In genomic region chr7:51867117-51867516, GRCh38 we compare ENCODE assay signal across 21 cellular contexts.
A peak's percentile ranks its signal among the peaks of the same experiment; 100 is the strongest.
DNase-seq lines count a peak whose midpoint lies in the region; ATAC-seq and TF ChIP-seq lines count a peak whose summit lies in the region.
"Had no signal": no experiment of that assay in that cellular context is flagged by ENCODE, and none has a peak within 500 bp of the region (broad histone marks: within the 10 kb centered on the region; RNA-seq: fewer than 3 reads in every experiment).

No MANE protein-coding gene starts in this region.

- H3K4me1 Mint-ChIP-seq in H9 (peaks cover 0 to 8% of the 10 kb centered on the region in 2 experiments; a peak in 1 of 4 replicates), WTC11 (peaks cover 30% of the 10 kb centered on the region)
- H3K4me1 Mint-ChIP-seq: CD14-positive monocyte; CD8-positive, alpha-beta memory T cell had no signal

- H2AFZ ChIP-seq in H9 (ENCODE audit: low read length) = no peak overlapping the region

- H3K27ac Mint-ChIP-seq in H9 = no peak overlapping the region
- no peak overlapping the region for H3K27ac Mint-ChIP-seq in WTC11
- H3K27ac Mint-ChIP-seq: CD14-positive monocyte; CD4-positive, alpha-beta T cell; CD8-positive, alpha-beta memory T cell had no signal

- H3K4ac ChIP-seq in H9 (ENCODE audit: low read depth, low read length) (no peak overlapping the region), mesendoderm (ENCODE audit: low read depth, low read length) (no peak overlapping the region)

- H3K23ac ChIP-seq in H9 (ENCODE audit: insufficient read length, low read depth, low read length) = no peak overlapping the region
- H3K23ac ChIP-seq in mesendoderm (ENCODE audit: low read length) = no peak overlapping the region

- H2BK20ac ChIP-seq in H9 (ENCODE audit: low read depth, low read length, poor library complexity, severe bottlenecking) = no peak overlapping the region

- no peaks in the 10 kb centered on the region for H3K27me3 ChIP-seq in H9 (ENCODE audit: insufficient read depth, low read length)
- H3K27me3 ChIP-seq in mesendoderm (ENCODE audit: insufficient read depth, low read length, poor library complexity) = no peaks in the 10 kb centered on the region
- H3K27me3 ChIP-seq: BE2C; BLaER1 treated with 17β-estradiol and CSF1 and Interleukin-3, amounts not matched to agents 10 nM and 100 nM had no signal

- H2BK5ac ChIP-seq in H9 (ENCODE audit: insufficient read length, low read length) (no peak overlapping the region), mesendoderm (ENCODE audit: low read length) (no peak overlapping the region)

- no peaks in the 10 kb centered on the region; the same call in 1 of the 2 replicates for H3K4me1 ChIP-seq in H9 (ENCODE audit: insufficient read depth, low read length)
- H3K4me1 ChIP-seq in mesendoderm (ENCODE audit: control insufficient read depth, low read depth, low read length) = no peaks in the 10 kb centered on the region
- H3K4me1 ChIP-seq: A549; BE2C; BLaER1 treated with 17β-estradiol and CSF1 and Interleukin-3, amounts not matched to agents 10 nM and 100 nM had no signal

- H2AK5ac ChIP-seq in H9 (ENCODE audit: insufficient read length, low read length) (no peak overlapping the region), mesendoderm (ENCODE audit: low read length) (no peak overlapping the region)

- H3K27me3 Mint-ChIP-seq in H9 (ENCODE audit: low read depth) = no peaks in the 10 kb centered on the region
- H3K27me3 Mint-ChIP-seq in WTC11 (ENCODE audit: low read depth) = no peaks in the 10 kb centered on the region; the same call in 1 of the 2 replicates
- H3K27me3 Mint-ChIP-seq: CD4-positive, alpha-beta T cell; CD8-positive, alpha-beta memory T cell had no signal

- TF ChIP-seq CTCF in H9 (conservative IDR thresholded peaks at IDR 0.05) (peak; percentile 23; the same call in 1 of the 3 replicates), WTC11 (IDR thresholded peaks at IDR 0.05) (no peak)

- H3K4me2 ChIP-seq in H9 (ENCODE audit: insufficient read depth, insufficient read length, low read length) (no peak overlapping the region), mesendoderm (ENCODE audit: low read length) (no peak overlapping the region)
- H3K4me2 ChIP-seq: A549; BLaER1 treated with 17β-estradiol and CSF1 and Interleukin-3, amounts not matched to agents 10 nM and 100 nM had no signal

- H3K9ac ChIP-seq in H9 (ENCODE audit: extremely low read depth, insufficient read length, low read length) = no peak overlapping the region
- no peak overlapping the region for H3K9ac ChIP-seq in mesendoderm (ENCODE audit: low read length)
- H3K9ac ChIP-seq: BLaER1 treated with 17β-estradiol and CSF1 and Interleukin-3, amounts not matched to agents 10 nM and 100 nM had no signal

- POLR2A ChIA-PET in WTC11 (lab: Charles Lee) = no interaction called here

- H4K5ac ChIP-seq in H9 (ENCODE audit: insufficient read length, low read depth, low read length) = no peak overlapping the region
- no peak overlapping the region for H4K5ac ChIP-seq in mesendoderm (ENCODE audit: low read length)

- peak; percentile 69 for ATAC-seq in WTC11
- no peak for ATAC-seq in HG02763 (IDR thresholded peaks at IDR 0.05; ENCODE audit: unreplicated experiment)
- ATAC-seq in HG03095 (IDR thresholded peaks at IDR 0.05; ENCODE audit: unreplicated experiment) = no peak
- ATAC-seq: A549 had no signal

- no peak overlapping the region for H3K14ac ChIP-seq in H9 (ENCODE audit: insufficient read depth, low read length)

- no peak for DNase-seq in H9
- no peak for DNase-seq in WTC11 (ENCODE audit: low spot score)
- peak; percentile 50 for DNase-seq in mesendoderm
- no peak for DNase-seq in DMS79 treated with DMSO at 0.1 percent for 48 hours (lab: John Stamatoyannopoulos, UW)
- no peak for DNase-seq in stimulated activated CD4-positive, alpha-beta T cell treated with anti-CD3 and anti-CD28 coated beads, Interleukin-12 subunit alpha, Interleukin-12 subunit beta, amount 100 ng/mL, for 4 hours
- DNase-seq: 8988T; ACHN; AML-193; BE2C; CD4-positive, alpha-beta T cell; CD8-positive, alpha-beta memory T cell; DMS 273 treated with DMSO at 0.1 percent for 48 hours; DMS79; GF-D8; GOT3; HCEC 1CT had no signal

- H3K36me3 ChIP-seq in mesendoderm (ENCODE audit: control insufficient read depth, insufficient read depth, low read length) = no peaks in the 10 kb centered on the region
- H3K36me3 ChIP-seq: BE2C; BLaER1 treated with 17β-estradiol and CSF1 and Interleukin-3, amounts not matched to agents 10 nM and 100 nM had no signal

- H3K23me2 ChIP-seq in H9 (ENCODE audit: insufficient read length, low read depth, low read length, poor library complexity, severe bottlenecking) = no peaks in the 10 kb centered on the region

- H3K9me3 ChIP-seq in H9 (ENCODE audit: control insufficient read depth, low read depth, low read length) = no peaks in the 10 kb centered on the region
- H3K9me3 ChIP-seq: A549; BE2C; BLaER1 treated with 17β-estradiol and CSF1 and Interleukin-3, amounts not matched to agents 10 nM and 100 nM had no signal

- H3T11ph ChIP-seq in H9 (ENCODE audit: low read length) = no peak overlapping the region

- H3K9me3 Mint-ChIP-seq in H9 (peaks cover 10 to 12% of the 10 kb centered on the region in 2 experiments; a peak in 4 of 5 replicates), WTC11 (peaks cover 15% of the 10 kb centered on the region)

- no CpG with 5 or more reads among the region's 2 CpGs for WGBS in H9 (ENCODE audit: extremely low coverage, insufficient read length, low lambda C conversion rate)
- WGBS in mesendoderm (ENCODE audit: extremely low coverage, insufficient coverage, low lambda C conversion rate) = no CpG with 5 or more reads among the region's 2 CpGs

- H2BK12ac ChIP-seq in H9 (ENCODE audit: insufficient read length, low read depth, low read length) = no peak overlapping the region

- H3K56ac ChIP-seq in H9 (ENCODE audit: insufficient read length, low read depth, low read length) (no peak overlapping the region), mesendoderm (ENCODE audit: low read length) (no peak overlapping the region)

- H3K79me1 ChIP-seq in H9 (ENCODE audit: insufficient read depth, low read depth, low read length, poor library complexity, severe bottlenecking) (no peaks in the 10 kb centered on the region), mesendoderm (ENCODE audit: low read length) (no peaks in the 10 kb centered on the region)

- no peak overlapping the region for H4K91ac ChIP-seq in H9 (ENCODE audit: insufficient read length, low read depth, low read length)

- H3K79me2 ChIP-seq in H9 (ENCODE audit: insufficient read depth, low read length) = no peaks in the 10 kb centered on the region
- H3K79me2 ChIP-seq in mesendoderm (ENCODE audit: control insufficient read depth, insufficient read depth, low read length) = no peaks in the 10 kb centered on the region

- CTCF ChIA-PET in WTC11 (lab: Charles Lee) = no interaction called here

- no peak overlapping the region for H3K27ac ChIP-seq in H9 (ENCODE audit: insufficient read length, low read depth, low read length)
- H3K27ac ChIP-seq in mesendoderm (ENCODE audit: low read depth, low read length) = no peak overlapping the region
- H3K27ac ChIP-seq: A549; BLaER1 treated with 17β-estradiol and CSF1 and Interleukin-3, amounts not matched to agents 10 nM and 100 nM had no signal

- H3K4me3 ChIP-seq in mesendoderm (ENCODE audit: low read length) = no peak overlapping the region
- H3K4me3 ChIP-seq: A549; BLaER1 treated with 17β-estradiol and CSF1 and Interleukin-3, amounts not matched to agents 10 nM and 100 nM had no signal

- H2BK120ac ChIP-seq in H9 (ENCODE audit: low read depth, low read length, poor library complexity, severe bottlenecking) (no peak overlapping the region), mesendoderm (ENCODE audit: low read depth, low read length) (no peak overlapping the region)

- H3K4me3 Mint-ChIP-seq in H9 = no peak overlapping the region
- no peak overlapping the region for H3K4me3 Mint-ChIP-seq in WTC11
- H3K4me3 Mint-ChIP-seq: CD14-positive monocyte; CD4-positive, alpha-beta T cell; CD8-positive, alpha-beta memory T cell had no signal

- H2BK15ac ChIP-seq in H9 (ENCODE audit: low read depth, low read length) (no peak overlapping the region), mesendoderm (replicated peaks; ENCODE audit: low read depth) (no peak overlapping the region)

- H3K36me3 Mint-ChIP-seq in H9 (ENCODE audit: insufficient read depth in 1 of 3, low read depth in 3 of 3) = peaks cover 0 to 7% (median 6%) of the 10 kb centered on the region in 3 experiments; a peak in 5 of 7 replicates
- H3K36me3 Mint-ChIP-seq in WTC11 = peaks cover 18% of the 10 kb centered on the region
- H3K36me3 Mint-ChIP-seq: CD14-positive monocyte; CD8-positive, alpha-beta memory T cell had no signal

- H4K8ac ChIP-seq in H9 (replicated peaks; ENCODE audit: insufficient read length, low read depth, low read length) (no peak overlapping the region), mesendoderm (ENCODE audit: low read depth, low read length) (no peak overlapping the region)

- H4K20me1 ChIP-seq in H9 (ENCODE audit: control insufficient read depth, insufficient read depth, insufficient read length) = no peaks in the 10 kb centered on the region
- H4K20me1 ChIP-seq: BLaER1 treated with 17β-estradiol and CSF1 and Interleukin-3, amounts not matched to agents 10 nM and 100 nM had no signal

- H3K18ac ChIP-seq in H9 (ENCODE audit: insufficient read length, low read depth, low read length) (no peak overlapping the region), mesendoderm (ENCODE audit: low read length) (no peak overlapping the region)

TF ChIP-seq in WTC11, 78 proteins besides CTCF, POLR2A, EP300 and RAD21:
- TF ChIP-seq ZBTB21 (CRISPR knock-in tag; IDR thresholded peaks at IDR 0.05; ENCODE audit: borderline replicate concordance) = no peak
